ENCODE assay signal across 1 cellular context in genomic region chrX:24079405-24079804, GRCh38.
TF ChIP-seq lines count a peak whose summit lies in the region.

No MANE protein-coding gene starts in this region.

TF ChIP-seq in HepG2, 621 proteins besides CTCF, POLR2A, EP300 and RAD21:
- TF ChIP-seq RBM22 (optimal IDR thresholded peaks at IDR 0.05; ENCODE audit: low read length): peak; percentile 68
- TF ChIP-seq ZNF556 (CRISPR knock-in tag; IDR thresholded peaks at IDR 0.05; ENCODE audit: borderline replicate concordance): no peak
- no peak for TF ChIP-seq SAP130 (CRISPR knock-in tag; IDR thresholded peaks at IDR 0.05; ENCODE audit: low read depth)
- TF ChIP-seq ZNF260 (CRISPR knock-in tag; IDR thresholded peaks at IDR 0.05; ENCODE audit: borderline replicate concordance, low read depth): no peak
